ENCODE assay signal across 8 cellular contexts in the genomic region with DNA sequence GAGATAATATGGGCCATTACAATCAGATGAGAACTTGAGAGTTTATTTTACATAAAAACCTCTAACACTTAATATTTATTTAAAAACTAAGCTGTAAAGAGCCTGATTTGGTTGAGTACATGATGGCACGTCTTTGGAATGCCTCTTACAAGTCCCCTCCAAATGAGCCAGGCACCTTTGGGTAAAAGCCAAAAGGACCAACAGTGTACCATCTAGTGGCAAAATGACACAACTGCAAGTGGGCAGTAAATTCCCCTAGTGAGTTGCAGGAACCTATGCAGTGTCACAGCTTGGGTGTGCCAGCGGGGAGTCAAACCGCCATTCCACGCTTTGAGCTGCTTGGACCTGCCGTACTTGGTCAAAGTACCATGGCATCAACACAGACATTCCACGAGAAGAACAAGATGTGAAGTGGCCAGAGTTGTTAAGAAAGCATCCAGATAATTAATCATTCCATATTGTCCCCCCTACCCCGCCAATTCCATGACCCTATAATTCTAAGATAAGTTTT.
DNase-seq lines count a peak whose midpoint lies in the region; ATAC-seq, FAIRE-seq and TF ChIP-seq lines count a peak whose summit lies in the region.

No MANE protein-coding gene starts in this region.

- peak overlapping the region; percentile 66 for H3K27ac ChIP-seq in mammary epithelial cell (ENCODE audit: insufficient read depth, low read depth, low read length)

- in situ Hi-C loops in mammary epithelial cell (cut with MboI; ENCODE audit: low sequenced_read_pairs in 2 of 2): no loop called here

- no peak for TF ChIP-seq POLR2A in GM18505 (IDR thresholded peaks at IDR 0.05; ENCODE audit: borderline replicate concordance, extremely low read depth, insufficient read depth, insufficient read length)

- H3K9me3 ChIP-seq in mammary epithelial cell (replicated peaks; ENCODE audit: insufficient read depth, low read length): no peaks in the 10 kb centered on the region

- BruUV-seq in mammary epithelial cell (replicated peaks; lab: Mats Ljungman, UMichigan): no TSS peak

- peak; percentile 89 to 93 for TF ChIP-seq CTCF in mammary epithelial cell (conservative IDR thresholded peaks at IDR 0.05 in 1 of 2, IDR thresholded peaks at IDR 0.05 in 1 of 2; ENCODE audit: extremely low read depth in 1 of 2, insufficient read depth in 1 of 2, low read depth in 1 of 2, low read length in 2 of 2)

- ATAC-seq in GM19023 (IDR thresholded peaks at IDR 0.05; ENCODE audit: unreplicated experiment): peak; percentile 45
- no peak for ATAC-seq in GM18505 (IDR thresholded peaks at IDR 0.05; ENCODE audit: unreplicated experiment)

- dilution Hi-C loops in mammary epithelial cell (cut with HindIII; ENCODE audit: low sequenced_read_pairs): no loop called here

- H3K36me3 ChIP-seq in mammary epithelial cell (ENCODE audit: insufficient read depth, low read length): no peaks in the 10 kb centered on the region

- no peaks in the 10 kb centered on the region for H4K20me1 ChIP-seq in mammary epithelial cell (ENCODE audit: insufficient read depth, low read length)

- peak overlapping the region; percentile 62 for H3K4me2 ChIP-seq in mammary epithelial cell (ENCODE audit: insufficient read depth, low read depth, low read length)

- intact Hi-C loops in mammary epithelial cell (cut with micrococcal nuclease): loop anchor here (1.0 kb wide), 4 partner anchors 16 to 155 kb away; a partner anchor contains a TSS

- H3K4me1 ChIP-seq in mammary epithelial cell (ENCODE audit: insufficient read depth, low read length): peaks cover 15% of the 10 kb centered on the region

- FAIRE-seq in RCC 7860 (lab: Jason Lieb, UNC): peak; percentile 83

- H3K27me3 ChIP-seq in mammary epithelial cell (ENCODE audit: insufficient read depth, low read length): no peaks in the 10 kb centered on the region

- CTCF ChIA-PET in mammary epithelial cell (lab: Charles Lee; ENCODE audit: low non-redundant PET): interaction anchor here (0.6 to 0.7 kb wide), 3 partner anchors 10 to 117 kb away, joined by 3 to 13 read pairs (median 7); no protein-coding TSS in a partner anchor

- WGBS in mammary epithelial cell (ENCODE audit: low coverage, missing lambda C conversion rate): 11% methylated on average over 7 of the region's 7 CpGs

- DNase-seq in D341Med (ENCODE audit: low spot score) (peak; percentile 69), HS-27A (ENCODE audit: low read depth) (peak; percentile 43), RCC 7860 (ENCODE audit: low spot score) (peak; percentile 81), mammary epithelial cell (peak; percentile 69), islet precursor cell (peak; percentile 84)
- peak; percentile 35 for DNase-seq in stimulated activated CD4-positive, alpha-beta T cell treated with anti-CD3 and anti-CD28 coated beads, Interleukin-4, amount 100 ng/mL, for 24 hours

- H3K4me3 ChIP-seq in mammary epithelial cell (replicated peaks in 1 of 3; ENCODE audit: insufficient read depth in 1 of 3, low read depth in 2 of 3, low read length in 3 of 3): no peak overlapping the region

- H3K9ac ChIP-seq in mammary epithelial cell (ENCODE audit: insufficient read depth, low read length): no peak overlapping the region

- no peak overlapping the region for H2AFZ ChIP-seq in mammary epithelial cell (ENCODE audit: low read depth, low read length)

- H3K79me2 ChIP-seq in mammary epithelial cell (ENCODE audit: insufficient read depth, low read length): no peaks in the 10 kb centered on the region
